In genomic region chr1:66335125-66335524, GRCh38 we compare ENCODE assay signal across 10 cellular contexts.
DNase-seq lines count a peak whose midpoint lies in the region; ATAC-seq, FAIRE-seq and TF ChIP-seq lines count a peak whose summit lies in the region.
"Had no signal": no experiment of that assay in that cellular context is flagged by ENCODE, and none has a peak within 500 bp of the region (broad histone marks: within the 10 kb centered on the region; RNA-seq: fewer than 3 reads in every experiment).

No MANE protein-coding gene starts in this region.

- H3K4me3 Mint-ChIP-seq in activated CD4-positive, alpha-beta T cell treated with anti-CD3 and anti-CD28 coated beads, Interleukin-2, amount 10 ng/mL, durations not matched to agents 24 days and 14 days: peak overlapping the region; percentile 98
- H3K4me3 Mint-ChIP-seq in WTC11 (peak overlapping the region; percentile 16; the same call in 1 of the 2 replicates), immature natural killer cell (peak overlapping the region; percentile 59 to 84 (median 80)), progenitor cell of endocrine pancreas (ENCODE audit: low read depth) (no peak overlapping the region)

- peak overlapping the region; percentile 99 for H3K27ac Mint-ChIP-seq in activated CD4-positive, alpha-beta T cell treated with anti-CD3 and anti-CD28 coated beads, Interleukin-2, amount 10 ng/mL, durations not matched to agents 24 days and 14 days
- peak overlapping the region; percentile 96 for H3K27ac Mint-ChIP-seq in WTC11
- peak overlapping the region; percentile 90 to 99 (median 92) for H3K27ac Mint-ChIP-seq in immature natural killer cell
- H3K27ac Mint-ChIP-seq in progenitor cell of endocrine pancreas: no peak overlapping the region

- peaks cover 55% of the 10 kb centered on the region for H3K4me1 Mint-ChIP-seq in activated CD4-positive, alpha-beta T cell treated with anti-CD3 and anti-CD28 coated beads, Interleukin-2, amount 10 ng/mL, durations not matched to agents 24 days and 14 days
- H3K4me1 Mint-ChIP-seq in WTC11 (peaks cover 76% of the 10 kb centered on the region), immature natural killer cell (peaks cover 53 to 85% of the 10 kb centered on the region in 2 donors), progenitor cell of endocrine pancreas (ENCODE audit: low read depth) (peaks cover 13% of the 10 kb centered on the region)

- peaks cover 28% of the 10 kb centered on the region for H3K36me3 Mint-ChIP-seq in activated CD4-positive, alpha-beta T cell treated with anti-CD3 and anti-CD28 coated beads, Interleukin-2, amount 10 ng/mL, durations not matched to agents 24 days and 14 days (ENCODE audit: low read depth)
- H3K36me3 Mint-ChIP-seq in WTC11 (no peaks in the 10 kb centered on the region), immature natural killer cell (peaks cover 0 to 5% (median 0%) of the 10 kb centered on the region in 3 donors), progenitor cell of endocrine pancreas (ENCODE audit: insufficient read depth) (no peaks in the 10 kb centered on the region)

- CTCF ChIA-PET in WTC11 (lab: Charles Lee): no interaction called here

- TF ChIP-seq CTCF in WTC11 (IDR thresholded peaks at IDR 0.05): no peak
- TF ChIP-seq CTCF in progenitor cell of endocrine pancreas (IDR thresholded peaks at IDR 0.05; ENCODE audit: unreplicated experiment): no peak

- H3K27ac ChIP-seq in substantia nigra (ENCODE audit: low read depth, low read length, poor library complexity, severe bottlenecking): peak overlapping the region; percentile 63

- ATAC-seq in WTC11 (no peak), HG02884 (IDR thresholded peaks at IDR 0.05; ENCODE audit: unreplicated experiment) (no peak)

- intact Hi-C loops in activated CD4-positive, alpha-beta T cell treated with anti-CD3 and anti-CD28 coated beads, Interleukin-2, amount 10 ng/mL, durations not matched to agents 24 days and 14 days (cut with micrococcal nuclease): loop anchor here (10.0 kb wide), 3 partner anchors 590 to 1350 kb away; partner anchors contain the start of genes DNAI4, GADD45A and MIER1

- no peaks in the 10 kb centered on the region for H3K9me3 Mint-ChIP-seq in activated CD4-positive, alpha-beta T cell treated with anti-CD3 and anti-CD28 coated beads, Interleukin-2, amount 10 ng/mL, durations not matched to agents 24 days and 14 days
- H3K9me3 Mint-ChIP-seq in WTC11 (no peaks in the 10 kb centered on the region), immature natural killer cell (no peaks in the 10 kb centered on the region), progenitor cell of endocrine pancreas (ENCODE audit: low read depth) (no peaks in the 10 kb centered on the region)

- no peak for FAIRE-seq in HTR-8/SVneo (lab: Jason Lieb, UNC)

- H3K27me3 Mint-ChIP-seq in activated CD4-positive, alpha-beta T cell treated with anti-CD3 and anti-CD28 coated beads, Interleukin-2, amount 10 ng/mL, durations not matched to agents 24 days and 14 days: no peaks in the 10 kb centered on the region
- H3K27me3 Mint-ChIP-seq in WTC11 (ENCODE audit: low read depth) (no peaks in the 10 kb centered on the region; the same call in 1 of the 2 replicates), immature natural killer cell (ENCODE audit: low read depth in 3 of 3) (peaks cover 4 to 16% (median 14%) of the 10 kb centered on the region in 3 donors), progenitor cell of endocrine pancreas (peaks cover 49% of the 10 kb centered on the region)

- DNase-seq in activated CD4-positive, alpha-beta T cell treated with anti-CD3 and anti-CD28 coated beads, Interleukin-2, amount 10 ng/mL, durations not matched to agents 24 days and 14 days: no peak
- DNase-seq in activated CD4-positive, alpha-beta T cell treated with anti-CD3 and anti-CD28 coated beads for 48 hours: no peak
- DNase-seq in WTC11 (ENCODE audit: low spot score) (no peak), immature natural killer cell (no peak), substantia nigra (lab: John Stamatoyannopoulos, UW) (no peak), HTR-8/SVneo (ENCODE audit: insufficient read length, low spot score) (no peak), progenitor cell of endocrine pancreas (ENCODE audit: low spot score, unreplicated experiment) (no peak)
- DNase-seq: ACHN, SK-N-SH had no signal

- POLR2A ChIA-PET in WTC11 (lab: Charles Lee): no interaction called here

TF ChIP-seq in WTC11, 78 proteins besides CTCF, POLR2A, EP300 and RAD21:
- no peak for TF ChIP-seq PRRX2 (CRISPR knock-in tag; IDR thresholded peaks at IDR 0.05)
- no peak for TF ChIP-seq AR (CRISPR knock-in tag; IDR thresholded peaks at IDR 0.05)
- no peak for TF ChIP-seq ZNF423 (CRISPR knock-in tag; IDR thresholded peaks at IDR 0.05)
- no peak for TF ChIP-seq ZNF232 (CRISPR knock-in tag; IDR thresholded peaks at IDR 0.05)
- TF ChIP-seq FOXP1 (CRISPR knock-in tag; IDR thresholded peaks at IDR 0.05; ENCODE audit: borderline replicate concordance): no peak
- TF ChIP-seq JUN (CRISPR knock-in tag; IDR thresholded peaks at IDR 0.05): no peak
- TF ChIP-seq USF2 (CRISPR knock-in tag; IDR thresholded peaks at IDR 0.05): no peak
- no peak for TF ChIP-seq ZNF512 (CRISPR knock-in tag; IDR thresholded peaks at IDR 0.05; ENCODE audit: borderline replicate concordance)
- TF ChIP-seq SMAD4 (CRISPR knock-in tag; IDR thresholded peaks at IDR 0.05): no peak
- no peak for TF ChIP-seq ZSCAN18 (CRISPR knock-in tag; IDR thresholded peaks at IDR 0.05)
- TF ChIP-seq CREB1 (CRISPR knock-in tag; IDR thresholded peaks at IDR 0.05): no peak
- TF ChIP-seq MXD4 (CRISPR knock-in tag; IDR thresholded peaks at IDR 0.05; ENCODE audit: borderline replicate concordance): no peak
- no peak for TF ChIP-seq ZNF317 (CRISPR knock-in tag; IDR thresholded peaks at IDR 0.05; ENCODE audit: borderline replicate concordance, low read depth)
- TF ChIP-seq TEAD1 (CRISPR knock-in tag; IDR thresholded peaks at IDR 0.05): no peak
- no peak for TF ChIP-seq PREB (CRISPR knock-in tag; IDR thresholded peaks at IDR 0.05; ENCODE audit: borderline replicate concordance)
- no peak for TF ChIP-seq NFE2L1 (CRISPR knock-in tag; IDR thresholded peaks at IDR 0.05)
